In genomic region chr6:25181923-25182322, GRCh38 we compare ENCODE assay signal across 18 cellular contexts.
DNase-seq lines count a peak whose midpoint lies in the region; ATAC-seq, FAIRE-seq and TF ChIP-seq lines count a peak whose summit lies in the region.
"Had no signal": no experiment of that assay in that cellular context is flagged by ENCODE, and none has a peak within 500 bp of the region (broad histone marks: within the 10 kb centered on the region; RNA-seq: fewer than 3 reads in every experiment).

No MANE protein-coding gene starts in this region.

- TF ChIP-seq POLR2A in IMR-90 (IDR thresholded peaks at IDR 0.05; ENCODE audit: low read depth, low read length) (no peak), HepG2 (IDR thresholded peaks at IDR 0.05; ENCODE audit: insufficient read depth in 1 of 2, low read depth in 2 of 2, low read length in 2 of 2) (no peak)

- H3K9me3 ChIP-seq in IMR-90 (ENCODE audit: control insufficient read depth, insufficient read depth, low read length) (0 out of 2 replicates have a peak, but pooled peaks cover 2% of the 10 kb centered on the region), HepG2 (ENCODE audit: low read length) (no peaks in the 10 kb centered on the region)

- peaks cover 8% of the 10 kb centered on the region for H3K27me3 Mint-ChIP-seq in activated CD8-positive, alpha-beta T cell treated with anti-CD3 and anti-CD28 coated beads for 36 hours

- H3K27ac ChIP-seq in IMR-90 (ENCODE audit: insufficient read depth, low read length) (no peak overlapping the region), HepG2 (ENCODE audit: extremely low read length, insufficient read depth, low read length) (no peak overlapping the region)

- H3K4me3 Mint-ChIP-seq in activated CD8-positive, alpha-beta T cell treated with anti-CD3 and anti-CD28 coated beads for 36 hours, result no peak overlapping the region
- H3K4me3 Mint-ChIP-seq: CD8-positive, alpha-beta memory T cell; nephron progenitor cell had no signal

- H3K4ac ChIP-seq in IMR-90 (ENCODE audit: low read depth, low read length), result peak overlapping the region; percentile 48

- DNase-seq in EL, result peak; percentile 73
- peak; percentile 11 for DNase-seq in IMR-90
- no peak for DNase-seq in activated CD8-positive, alpha-beta T cell treated with anti-CD3 and anti-CD28 coated beads for 36 hours
- no peak for DNase-seq in HepG2 (ENCODE audit: low spot score)
- DNase-seq in AG20443 (ENCODE audit: low spot score), result no peak
- no peak for DNase-seq in NCI-H526 treated with DMSO at 0.1 percent for 48 hours (lab: John Stamatoyannopoulos, UW)
- DNase-seq: activated CD4-positive, alpha-beta T cell treated with anti-CD3 and anti-CD28 coated beads for 4 hours; activated gamma-delta T cell; CD8-positive, alpha-beta memory T cell; glutamatergic neuron; NCI-H1417; NCI-H510A; nephron progenitor cell; stimulated activated naive CD4-positive, alpha-beta T cell treated with Interleukin-2 at 50 U/mL for 16 hours had no signal

- peak overlapping the region in 1 of 2 experiments; percentile 38; a peak in 1 of 4 replicates for H4K8ac ChIP-seq in IMR-90 (ENCODE audit: low read depth in 2 of 2, low read length in 2 of 2)

- no peaks in the 10 kb centered on the region for H4K20me1 ChIP-seq in IMR-90 (ENCODE audit: insufficient read depth, low read length)
- H4K20me1 ChIP-seq in HepG2 (ENCODE audit: insufficient read depth, low read length), result no peaks in the 10 kb centered on the region

- H3K79me2 ChIP-seq in HepG2 (ENCODE audit: insufficient read depth, low read length), result no peaks in the 10 kb centered on the region

- no peaks in the 10 kb centered on the region for H3K79me1 ChIP-seq in IMR-90 (ENCODE audit: low read depth in 1 of 2, low read length in 2 of 2)

- H2BK15ac ChIP-seq in IMR-90 (ENCODE audit: low read depth, low read length), result peak overlapping the region; percentile 84; the same call in 2 of the 3 replicates

- in situ Hi-C loops in IMR-90 (cut with MboI; ENCODE audit: low sequenced_read_pairs) (no loop called here), HepG2 (cut with HindIII; ENCODE audit: extremely low pct_ligation_motif_present, low pct_unique_long_range_greater_than_20kb) (no loop called here)

- H4K5ac ChIP-seq in IMR-90 (ENCODE audit: low read depth, low read length), result no peak overlapping the region

- H3K4me2 ChIP-seq in IMR-90 (ENCODE audit: low read depth, low read length), result no peak overlapping the region
- no peak overlapping the region for H3K4me2 ChIP-seq in HepG2 (ENCODE audit: low read depth, low read length)

- no peak overlapping the region; the same call in 1 of the 2 replicates for H3K23ac ChIP-seq in IMR-90 (ENCODE audit: low read depth, low read length)

- no peak overlapping the region for H3K27ac Mint-ChIP-seq in activated CD8-positive, alpha-beta T cell treated with anti-CD3 and anti-CD28 coated beads for 36 hours
- H3K27ac Mint-ChIP-seq: CD8-positive, alpha-beta memory T cell; nephron progenitor cell had no signal

- no peak overlapping the region for H2AK9ac ChIP-seq in IMR-90 (replicated peaks; ENCODE audit: low read depth, low read length, poor library complexity)

- H3K27me3 ChIP-seq in IMR-90 (ENCODE audit: control insufficient read depth, insufficient read depth, low read length) (no peaks in the 10 kb centered on the region), HepG2 (ENCODE audit: control insufficient read depth in 1 of 2, insufficient read depth in 2 of 2, low read length in 2 of 2) (no peaks in the 10 kb centered on the region)

- TF ChIP-seq EP300 in HepG2 (IDR thresholded peaks at IDR 0.05; ENCODE audit: low read depth in 2 of 2, low read length in 2 of 2), result no peak
- no peak for TF ChIP-seq EP300 in HepG2 (CRISPR knock-in tag; IDR thresholded peaks at IDR 0.05; ENCODE audit: borderline replicate concordance)

- H3K36me3 ChIP-seq in IMR-90 (ENCODE audit: control insufficient read depth, insufficient read depth, low read length) (no peaks in the 10 kb centered on the region), HepG2 (replicated peaks in 1 of 2; ENCODE audit: control insufficient read depth in 1 of 2, insufficient read depth in 2 of 2, low read length in 2 of 2) (no peaks in the 10 kb centered on the region)

- H2BK20ac ChIP-seq in IMR-90 (ENCODE audit: low read depth, low read length), result peak overlapping the region; percentile 38; the same call in 1 of the 2 replicates

- CTCF ChIA-PET in IMR-90 (lab: Yijun Ruan, JAX), result no interaction called here
- CTCF ChIA-PET in activated CD8-positive, alpha-beta T cell treated with anti-CD3 and anti-CD28 coated beads for 36 hours (lab: Charles Lee), result interaction anchor here (0.6 to 2.0 kb wide), 5 partner anchors 11 to 155 kb away, joined by 3 to 9 read pairs (median 5); no protein-coding TSS in a partner anchor
- CTCF ChIA-PET in HepG2 (lab: Yijun Ruan, JAX; ENCODE audit: low intra/inter-chr PET ratio, low total read pairs), result no interaction called here

- peaks cover 20% of the 10 kb centered on the region for H3K4me1 Mint-ChIP-seq in activated CD8-positive, alpha-beta T cell treated with anti-CD3 and anti-CD28 coated beads for 36 hours (ENCODE audit: low read depth)
- H3K4me1 Mint-ChIP-seq: CD8-positive, alpha-beta memory T cell; nephron progenitor cell had no signal

- H2AK5ac ChIP-seq in IMR-90 (ENCODE audit: low read depth, low read length), result peak overlapping the region; percentile 36

- no peak overlapping the region for H3K18ac ChIP-seq in IMR-90 (ENCODE audit: low read depth, low read length)

- peak overlapping the region; percentile 43; the same call in 1 of the 2 replicates for H3K14ac ChIP-seq in IMR-90 (replicated peaks; ENCODE audit: low read depth, low read length)

- no peak overlapping the region for H3K4me3 ChIP-seq in IMR-90 (ENCODE audit: insufficient read depth, low read depth, low read length)
- H3K4me3 ChIP-seq in HepG2 (replicated peaks in 1 of 3; ENCODE audit: insufficient read depth in 1 of 3, low read depth in 2 of 3, low read length in 3 of 3), result no peak overlapping the region

- H3K56ac ChIP-seq in IMR-90 (ENCODE audit: extremely low read depth, insufficient read depth, low read length), result no peak overlapping the region

- no peaks in the 10 kb centered on the region for H3K9me3 Mint-ChIP-seq in activated CD8-positive, alpha-beta T cell treated with anti-CD3 and anti-CD28 coated beads for 36 hours
- H3K9me3 Mint-ChIP-seq: CD8-positive, alpha-beta memory T cell; nephron progenitor cell had no signal

- H2BK5ac ChIP-seq in IMR-90 (ENCODE audit: low read depth, low read length, poor library complexity, severe bottlenecking), result no peak overlapping the region

- peak overlapping the region; percentile 9 for H2BK120ac ChIP-seq in IMR-90 (ENCODE audit: low read depth, low read length)

- 0 out of 2 replicates have a peak, but pooled peaks have one; percentile 6 for TF ChIP-seq CTCF in IMR-90 (conservative IDR thresholded peaks at IDR 0.05; ENCODE audit: low read depth, low read length)
- no peak for TF ChIP-seq CTCF in activated CD8-positive, alpha-beta T cell treated with anti-CD3 and anti-CD28 coated beads for 36 hours (IDR thresholded peaks at IDR 0.05)
- TF ChIP-seq CTCF in HepG2 (CRISPR knock-in tag; IDR thresholded peaks at IDR 0.05), result no peak

- no peaks in the 10 kb centered on the region for H3K36me3 Mint-ChIP-seq in activated CD8-positive, alpha-beta T cell treated with anti-CD3 and anti-CD28 coated beads for 36 hours (ENCODE audit: low read depth)
- H3K36me3 Mint-ChIP-seq: CD8-positive, alpha-beta memory T cell had no signal

- FAIRE-seq in HepG2 (lab: Jason Lieb, UNC), result no peak
- FAIRE-seq: endometrium had no signal

- H3K9ac ChIP-seq in IMR-90 (ENCODE audit: low read depth, low read length) (no peak overlapping the region), HepG2 (ENCODE audit: insufficient read depth, low read depth, low read length) (no peak overlapping the region)

- TF ChIP-seq RAD21 in IMR-90 (IDR thresholded peaks at IDR 0.05; ENCODE audit: low read length), result no peak
- TF ChIP-seq RAD21 in HepG2 (CRISPR knock-in tag; IDR thresholded peaks at IDR 0.05), result no peak

- peaks cover 5% of the 10 kb centered on the region for H3K4me1 ChIP-seq in IMR-90 (ENCODE audit: control insufficient read depth, insufficient read depth, low read length)
- H3K4me1 ChIP-seq in HepG2 (ENCODE audit: insufficient read depth, low read length), result no peaks in the 10 kb centered on the region

- ATAC-seq in IMR-90 (ENCODE audit: low read depth), result peak; percentile 42; the same call in 1 of the 2 replicates
- peak; percentile 61 for ATAC-seq in activated CD8-positive, alpha-beta T cell treated with anti-CD3 and anti-CD28 coated beads for 36 hours
- ATAC-seq in HepG2, result peak; percentile 49
- no peak for ATAC-seq in HG03439 (IDR thresholded peaks at IDR 0.05; ENCODE audit: unreplicated experiment)
- ATAC-seq: Panc1, sciatic nerve had no signal

- dilution Hi-C loops in IMR-90 (cut with HindIII; ENCODE audit: low sequenced_read_pairs, unreplicated experiment), result no loop called here

- peak overlapping the region; percentile 6; the same call in 1 of the 2 replicates for H4K91ac ChIP-seq in IMR-90 (ENCODE audit: insufficient read depth, low read depth, low read length)

- POLR2A ChIA-PET in IMR-90 (lab: Charles Lee; ENCODE audit: unreplicated experiment) (no interaction called here), HepG2 (lab: Yijun Ruan, JAX) (no interaction called here)
- POLR2A ChIA-PET in activated CD8-positive, alpha-beta T cell treated with anti-CD3 and anti-CD28 coated beads for 36 hours (lab: Charles Lee), result no interaction called here

- intact Hi-C loops in IMR-90 (cut with micrococcal nuclease) (no loop called here), HepG2 (cut with micrococcal nuclease; ENCODE audit: unreplicated experiment) (no loop called here)
- intact Hi-C loops in activated CD8-positive, alpha-beta T cell treated with anti-CD3 and anti-CD28 coated beads for 36 hours (cut with micrococcal nuclease), result no loop called here

- H2AFZ ChIP-seq in IMR-90 (replicated peaks; ENCODE audit: low read length, poor library complexity) (no peak overlapping the region), HepG2 (ENCODE audit: low read length) (no peak overlapping the region)

- no peaks in the 10 kb centered on the region; the same call in 1 of the 2 replicates for H3K9me1 ChIP-seq in IMR-90 (ENCODE audit: insufficient read depth, low read length)

- whole genome bisulfite sequencing in IMR-90 (ENCODE audit: extremely low coverage in 2 of 2, insufficient read length in 1 of 2), 2 experiments, result no CpG with 5 or more reads among the region's 1 CpG
- 40% methylated on average over 1 of the region's 1 CpG for WGBS in HepG2 (ENCODE audit: low lambda C conversion rate)

- no TSS peak for BruUV-seq in IMR-90 (replicated peaks; lab: Mats Ljungman, UMichigan)
- no TSS peak for BruUV-seq in HepG2 (replicated peaks; lab: Mats Ljungman, UMichigan)

TF ChIP-seq in HepG2, 621 proteins besides CTCF, POLR2A, EP300 and RAD21:
- TF ChIP-seq SATB2 (CRISPR knock-in tag; IDR thresholded peaks at IDR 0.05), result no peak

Comparison
In these comparisons a context has a peak if more than half of its experiments do, and no peak if none do; other contexts are left out.
1. DNase-seq: peak in EL (single experiment) and IMR-90 (single experiment); none in activated CD8-positive, alpha-beta T cell treated with anti-CD3 and anti-CD28 coated beads for 36 hours (single experiment), HepG2 (single experiment), AG20443 (single experiment) and NCI-H526 treated with DMSO at 0.1 percent for 48 hours (single experiment).